Comparison of ENCODE assay signal across 8 cellular contexts in genomic region chr7:47100815-47101435, GRCh38.
DNase-seq lines count a peak whose midpoint lies in the region; ATAC-seq, FAIRE-seq and TF ChIP-seq lines count a peak whose summit lies in the region.

No MANE protein-coding gene starts in this region.

- H3K4me3 ChIP-seq in hepatocyte: no peak overlapping the region

- 49% methylated on average over 5 of the region's 5 CpGs for WGBS in hepatocyte (ENCODE audit: low lambda C conversion rate, missing lambda C conversion rate)

- peak; percentile 80 for TF ChIP-seq RAD21 in Ishikawa (IDR thresholded peaks at IDR 0.05; ENCODE audit: low read depth)

- ATAC-seq in GM21423 (IDR thresholded peaks at IDR 0.05; ENCODE audit: unreplicated experiment): no peak
- no peak for ATAC-seq in GM21737 (IDR thresholded peaks at IDR 0.05; ENCODE audit: unreplicated experiment)

- peak; percentile 36 for TF ChIP-seq CTCF in D721Med (IDR thresholded peaks at IDR 0.05; ENCODE audit: insufficient read depth, missing control alignments)
- peak; percentile 52 for TF ChIP-seq CTCF in hepatocyte (IDR thresholded peaks at IDR 0.05; ENCODE audit: poor library complexity)

- H3K9me3 ChIP-seq in hepatocyte (ENCODE audit: low read depth): no peaks in the 10 kb centered on the region

- peak overlapping the region; percentile 19 for H2AFZ ChIP-seq in hepatocyte

- H3K27me3 ChIP-seq in hepatocyte: no peaks in the 10 kb centered on the region

- H3K4me1 ChIP-seq in hepatocyte (ENCODE audit: insufficient read depth): no peaks in the 10 kb centered on the region

- no peak for TF ChIP-seq EP300 in Ishikawa (IDR thresholded peaks at IDR 0.05; ENCODE audit: borderline replicate concordance)

- H3K9me2 ChIP-seq in hepatocyte (replicated peaks; ENCODE audit: insufficient read depth): no peaks in the 10 kb centered on the region

- H3K36me3 ChIP-seq in hepatocyte (replicated peaks; ENCODE audit: insufficient read depth, low read depth): no peaks in the 10 kb centered on the region

- no peaks in the 10 kb centered on the region for H3K79me2 ChIP-seq in hepatocyte

- H3K27ac ChIP-seq in hepatocyte: no peak overlapping the region

- no peaks in the 10 kb centered on the region for H4K20me1 ChIP-seq in hepatocyte (ENCODE audit: insufficient read depth, poor library complexity, severe bottlenecking)

- no peak for FAIRE-seq in D721Med (lab: Jason Lieb, UNC)

- no peak overlapping the region for H3K4me2 ChIP-seq in hepatocyte

- DNase-seq in D721Med (ENCODE audit: insufficient read length, low spot score) (no peak), SKM-1 treated with dmso at 0.1 percent for 144 hours (lab: John Stamatoyannopoulos, UW; ENCODE audit: unreplicated experiment) (peak; percentile 76), hepatocyte (ENCODE audit: low spot score) (peak; percentile 71), NCI-H446 treated with DMSO at 0.1 percent for 48 hours (lab: John Stamatoyannopoulos, UW) (no peak), NCI-H187 treated with DMSO at 0.1 percent for 48 hours (lab: John Stamatoyannopoulos, UW) (no peak)

TF ChIP-seq in Ishikawa, 13 proteins besides CTCF, POLR2A, EP300 and RAD21:
- TF ChIP-seq YY1 (IDR thresholded peaks at IDR 0.05; ENCODE audit: low read depth) (no peak), REST (IDR thresholded peaks at IDR 0.05; ENCODE audit: low read depth) (no peak), FOXM1 (IDR thresholded peaks at IDR 0.05; ENCODE audit: borderline replicate concordance, low read depth) (no peak), TEAD4 (IDR thresholded peaks at IDR 0.05) (no peak), TAF1 (IDR thresholded peaks at IDR 0.05; ENCODE audit: low read depth) (no peak), TCF12 (IDR thresholded peaks at IDR 0.05; ENCODE audit: low read depth) (no peak), USF1 (IDR thresholded peaks at IDR 0.05) (no peak), MAX (IDR thresholded peaks at IDR 0.05) (0 out of 2 replicates have a peak, but pooled peaks have one; percentile 32), EGR1 (IDR thresholded peaks at IDR 0.05) (no peak), CREB1 (IDR thresholded peaks at IDR 0.05; ENCODE audit: low read depth) (no peak), ZBTB7A (IDR thresholded peaks at IDR 0.05; ENCODE audit: low read depth) (no peak), NFIC (IDR thresholded peaks at IDR 0.05) (peak; percentile 25; the same call in 1 of the 2 replicates), CEBPB (IDR thresholded peaks at IDR 0.05) (no peak)

Comparison
In these comparisons a context has a peak if more than half of its experiments do, and no peak if none do; other contexts are left out.
1. DNase-seq: peak in SKM-1 treated with dmso at 0.1 percent for 144 hours (single experiment) and hepatocyte (single experiment); none in D721Med (single experiment), NCI-H446 treated with DMSO at 0.1 percent for 48 hours (single experiment) and NCI-H187 treated with DMSO at 0.1 percent for 48 hours (single experiment).